In the genomic region with DNA sequence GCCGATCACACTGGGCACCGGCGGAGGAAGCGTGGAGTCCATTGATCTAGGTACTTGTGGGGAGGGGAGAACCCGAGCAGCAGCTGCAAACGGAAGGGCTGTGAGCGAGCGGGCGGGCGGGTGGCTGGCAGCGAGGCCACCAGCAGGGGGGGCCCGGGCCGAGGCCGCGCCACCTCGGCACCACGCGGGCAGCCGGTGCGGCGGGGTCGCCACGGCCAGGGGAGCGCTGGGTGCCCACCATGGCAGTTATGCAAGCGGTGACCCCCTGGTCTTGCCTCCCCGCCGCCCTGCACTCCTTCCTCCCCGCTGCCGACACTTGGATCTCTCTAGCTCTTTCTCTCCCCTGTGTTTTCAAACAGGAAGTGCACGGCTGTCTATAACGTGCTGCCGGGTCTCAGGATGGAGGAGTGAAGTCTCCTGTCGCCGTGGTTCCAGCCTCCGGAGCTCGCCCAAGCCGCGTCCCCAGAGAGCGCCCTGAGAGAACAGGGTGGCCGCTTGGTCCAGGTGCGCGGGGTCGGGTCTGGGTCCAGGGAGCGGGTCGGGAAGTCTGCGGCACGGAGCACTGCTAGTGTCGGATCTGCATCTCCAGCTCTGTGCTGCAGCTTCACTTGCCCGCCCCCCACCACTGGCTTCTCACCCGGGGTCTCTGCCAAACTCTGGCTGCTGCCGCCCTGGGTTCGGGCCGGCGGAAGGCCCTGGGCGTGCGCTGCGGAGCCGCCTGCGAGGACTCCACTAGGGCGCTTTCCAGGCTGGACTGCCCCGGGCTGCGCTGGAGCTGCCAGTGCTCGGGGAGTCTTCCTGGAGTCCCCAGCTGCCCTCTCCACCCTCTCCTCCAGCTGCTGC, we compare ENCODE assay signal across 8 cellular contexts. TPM values are rescaled to one million over a fixed set of nuclear protein-coding genes. Genes with fewer than 3 reads are reported as not detected.
DNase-seq lines count a peak whose midpoint lies in the region; ATAC-seq, FAIRE-seq and TF ChIP-seq lines count a peak whose summit lies in the region.

No MANE protein-coding gene starts in this region.

- H3K4me3 ChIP-seq in AG10803 (ENCODE audit: low read length) (peak overlapping the region; percentile 82), H1 (ENCODE audit: extremely low read depth in 1 of 4, insufficient read depth in 2 of 4, low read depth in 3 of 4, low read length in 4 of 4) (peak overlapping the region; percentile 46 to 74 (median 64))

- H3K36me3 Mint-ChIP-seq in mesothelial cell of epicardium: peaks cover 5% of the 10 kb centered on the region

- H3K27me3 ChIP-seq in H1 (replicated peaks in 1 of 4; ENCODE audit: control insufficient read depth in 3 of 4, extremely low read depth in 1 of 4, insufficient read depth in 3 of 4, low read length in 3 of 4): no peaks in the 10 kb centered on the region

- H3K79me2 ChIP-seq in H1 (ENCODE audit: control insufficient read depth in 1 of 2, insufficient read depth in 2 of 2, low read length in 2 of 2): peaks cover 0 to 40% of the 10 kb centered on the region in 2 experiments; a peak in 2 of 4 replicates

- H3K4me1 ChIP-seq in H1 (replicated peaks in 1 of 4; ENCODE audit: control insufficient read depth in 3 of 4, insufficient read depth in 4 of 4, low read length in 3 of 4): peaks cover 2 to 15% (median 11%) of the 10 kb centered on the region in 4 experiments; a peak in 6 of 7 replicates

- H3K4ac ChIP-seq in H1 (replicated peaks; ENCODE audit: insufficient read length, low read depth, low read length): peak overlapping the region; percentile 19

- H3K14ac ChIP-seq in H1 (ENCODE audit: insufficient read length): no peak overlapping the region

- TF ChIP-seq CTCF in AG10803 (conservative IDR thresholded peaks at IDR 0.05; ENCODE audit: low read length): peak; percentile 31
- TF ChIP-seq CTCF in H1 (IDR thresholded peaks at IDR 0.05; ENCODE audit: control extremely low read depth in 1 of 3, insufficient read depth in 1 of 3, low read depth in 1 of 3, low read length in 3 of 3): peak; percentile 51 to 69 (median 54); a peak in 3 of 4 replicates
- peak; percentile 57 for TF ChIP-seq CTCF in mesothelial cell of epicardium (IDR thresholded peaks at IDR 0.05; ENCODE audit: unreplicated experiment)

- peaks cover 3% of the 10 kb centered on the region; the same call in 1 of the 2 replicates for H3K79me1 ChIP-seq in H1 (ENCODE audit: low read depth, low read length)

- H2AK5ac ChIP-seq in H1 (ENCODE audit: low read depth, low read length): 0 out of 2 replicates have a peak overlapping the region, but pooled peaks have one; percentile 49

- peak overlapping the region; percentile 92 for H4K91ac ChIP-seq in H1 (replicated peaks; ENCODE audit: insufficient read length, low read length)

- H2BK20ac ChIP-seq in H1 (ENCODE audit: low read length): no peak overlapping the region

- H3K36me3 ChIP-seq in H1 (ENCODE audit: control insufficient read depth in 2 of 4, insufficient read depth in 4 of 4, low read length in 3 of 4): peaks cover 0 to 25% (median 5%) of the 10 kb centered on the region in 4 experiments; a peak in 5 of 8 replicates

- no peaks in the 10 kb centered on the region for H3K9me3 Mint-ChIP-seq in mesothelial cell of epicardium

- H3K9me3 ChIP-seq in H1 (ENCODE audit: insufficient read depth in 2 of 2, low read depth in 1 of 2, low read length in 1 of 2): no peaks in the 10 kb centered on the region

- peaks cover 8% of the 10 kb centered on the region; the same call in 1 of the 2 replicates for H3K23me2 ChIP-seq in H1 (ENCODE audit: low read depth, low read length)

- WGBS in H1 (ENCODE audit: extremely low coverage in 1 of 2, insufficient coverage in 1 of 2, insufficient read length in 1 of 2, insufficient replicate concordance in 2 of 2, low coverage in 1 of 2, low lambda C conversion rate in 2 of 2, missing lambda C conversion rate in 1 of 2), 2 experiments: 12% methylated on average over 45 of the region's 63 CpGs; no CpG with 5 or more reads in 1 of the 2 experiments

- H4K20me1 ChIP-seq in H1 (replicated peaks in 1 of 2; ENCODE audit: control insufficient read depth in 1 of 2, insufficient read depth in 2 of 2, low read length in 2 of 2): peaks cover 2 to 3% of the 10 kb centered on the region in 2 experiments

- no peaks in the 10 kb centered on the region for H3K27me3 Mint-ChIP-seq in mesothelial cell of epicardium (ENCODE audit: low read depth)

- no peak overlapping the region; the same call in 1 of the 2 replicates for H2BK12ac ChIP-seq in H1 (ENCODE audit: low read depth, low read length)

- H3K4me2 ChIP-seq in H1 (ENCODE audit: insufficient read depth in 1 of 2, low read depth in 2 of 2, low read length in 2 of 2): peak overlapping the region; percentile 77

- peak overlapping the region; percentile 45 for H4K5ac ChIP-seq in H1 (ENCODE audit: insufficient read length, low read depth, low read length)

- H3K18ac ChIP-seq in H1 (ENCODE audit: extremely low read depth, low read length): peak overlapping the region; percentile 26; the same call in 1 of the 2 replicates

- peak overlapping the region; percentile 87; the same call in 1 of the 2 replicates for H4K8ac ChIP-seq in H1 (ENCODE audit: extremely low read depth, insufficient read depth, low read length)

- H3K56ac ChIP-seq in H1 (replicated peaks; ENCODE audit: insufficient read length, low read depth, low read length): peak overlapping the region; percentile 42

- CTCF ChIA-PET in H1 (lab: Charles Lee; ENCODE audit: partially characterized antibody): interaction anchor here (0.6 to 3.0 kb wide), 37 partner anchors 9 to 153 kb away, joined by 3 to 14 read pairs (median 4); no protein-coding TSS in a partner anchor

- H3K27ac Mint-ChIP-seq in mesothelial cell of epicardium: peak overlapping the region; percentile 83

- peak in 1 of 2 experiments; percentile 58; a peak in 2 of 3 replicates for TF ChIP-seq POLR2A in H1 (IDR thresholded peaks at IDR 0.05; ENCODE audit: control extremely low read depth in 1 of 2, low read depth in 2 of 2, low read length in 2 of 2)

- H3K27ac ChIP-seq in H1 (ENCODE audit: low read depth, low read length): peak overlapping the region; percentile 72; the same call in 1 of the 2 replicates

- H2BK120ac ChIP-seq in H1 (replicated peaks; ENCODE audit: low read depth, low read length): no peak overlapping the region

- DNase-seq in AG10803 (ENCODE audit: low read depth) (peak; percentile 56), NCI-H748 (lab: John Stamatoyannopoulos, UW; ENCODE audit: unreplicated experiment) (peak; percentile 66), H1 (ENCODE audit: low read depth in 1 of 2, low spot score in 2 of 2) (peak in 1 of 2 experiments; percentile 79), mesothelial cell of epicardium (ENCODE audit: low spot score in 2 of 2, unreplicated experiment in 2 of 2) (peak; percentile 48 to 71)
- peak; percentile 48 to 61 for DNase-seq in activated CD8-positive, alpha-beta memory T cell treated with anti-CD3 and anti-CD28 coated beads for 1 hour (ENCODE audit: extremely low read depth in 1 of 2, low read depth in 1 of 2)
- peak; percentile 53 to 56 for DNase-seq in stimulated activated CD8-positive, alpha-beta memory T cell treated with anti-CD3 and anti-CD28 coated beads, Interleukin-4, amount 100 ng/mL, for 1 hour (ENCODE audit: low read depth in 2 of 2, low spot score in 1 of 2)

- H2BK15ac ChIP-seq in H1 (ENCODE audit: low read length): peak overlapping the region; percentile 66; the same call in 1 of the 2 replicates

- TF ChIP-seq RAD21 in H1 (IDR thresholded peaks at IDR 0.05 in 1 of 2, conservative IDR thresholded peaks at IDR 0.05 in 1 of 2; ENCODE audit: low read depth in 2 of 2, low read length in 2 of 2): peak; percentile 26 to 60; a peak in 3 of 4 replicates

- H3K4me3 Mint-ChIP-seq in mesothelial cell of epicardium: peak overlapping the region; percentile 87

- no peak overlapping the region for H3K23ac ChIP-seq in H1 (ENCODE audit: insufficient read length)

- H2AFZ ChIP-seq in H1 (ENCODE audit: low read length): no peak overlapping the region; the same call in 1 of the 2 replicates

- POLR2A ChIA-PET in H1 (lab: Charles Lee; ENCODE audit: partially characterized antibody): interaction anchor here (0.6 to 3.5 kb wide), 16 partner anchors 9 to 716 kb away, joined by 3 to 30 read pairs (median 6); a partner anchor contains a TSS

- no peak for FAIRE-seq in H1 (lab: Jason Lieb, UNC)

- no peak for TF ChIP-seq EP300 in H1 (IDR thresholded peaks at IDR 0.05; ENCODE audit: borderline replicate concordance in 1 of 2, low read depth in 2 of 2, low read length in 2 of 2)

- peaks cover 22% of the 10 kb centered on the region for H3K4me1 Mint-ChIP-seq in mesothelial cell of epicardium

- peak overlapping the region in 3 of 4 experiments; percentile 29 to 67 (median 60); a peak in 6 of 7 replicates for H3K9ac ChIP-seq in H1 (replicated peaks in 1 of 4; ENCODE audit: extremely low read depth in 1 of 4, low read depth in 3 of 4, low read length in 3 of 4)

- ATAC-seq in GM18907 (IDR thresholded peaks at IDR 0.05; ENCODE audit: unreplicated experiment) (peak; percentile 90), HG03108 (IDR thresholded peaks at IDR 0.05; ENCODE audit: unreplicated experiment) (peak; percentile 88)

- 0 out of 2 replicates have a peak overlapping the region, but pooled peaks have one; percentile 6 for H2BK5ac ChIP-seq in H1 (ENCODE audit: low read depth, low read length)

TF ChIP-seq in H1, 55 proteins besides CTCF, POLR2A, EP300 and RAD21 (continues in another document):
- TF ChIP-seq RBBP5 (IDR thresholded peaks at IDR 0.05; ENCODE audit: borderline replicate concordance, low read depth, low read length): peak; percentile 96
- peak; percentile 29 for TF ChIP-seq POLR2AphosphoS5 (IDR thresholded peaks at IDR 0.05; ENCODE audit: low read depth, low read length)
- TF ChIP-seq ASH2L (IDR thresholded peaks at IDR 0.05; ENCODE audit: low read length): peak; percentile 95
- TF ChIP-seq SP4 (IDR thresholded peaks at IDR 0.05; ENCODE audit: low read length): no peak
- no peak for TF ChIP-seq JUN (IDR thresholded peaks at IDR 0.05; ENCODE audit: low read depth, low read length)
- TF ChIP-seq RXRA (IDR thresholded peaks at IDR 0.05; ENCODE audit: insufficient read depth, low read depth, low read length): no peak
- TF ChIP-seq RNF2 (IDR thresholded peaks at IDR 0.05; ENCODE audit: borderline replicate concordance, low read depth, low read length, missing control alignments, poor library complexity, severe bottlenecking): no peak
- peak; percentile 71 for TF ChIP-seq KDM4A (IDR thresholded peaks at IDR 0.05; ENCODE audit: low read depth, low read length, severe bottlenecking)

RNA-seq across cellular contexts. Expression of a gene that starts 22.7 kb away (rescaled TPM):
- total RNA-seq in H1 (2021; fragmentation: NEBNext Ultra II Directional; extraction: Animal tissue kit (Norgen Biotek cat#: 25700)): 58.5 and 58.9 TPM in 2 replicates
- 42.0 and 49.1 TPM in 2 replicates for polyA plus RNA-seq in H1 (2011; rRNA removed)
- 48.4 TPM for polyA plus RNA-seq in H1 (2011; cell fraction: cytosol; rRNA removed)
- polyA plus RNA-seq in H1 (2011; cell fraction: nucleus; rRNA removed): 45.7 TPM
- polyA plus RNA-seq in H1 (2012, experiment 1 of 2): 29.8 to 37.9 TPM (median 34.2 TPM) in 4 replicates
- 3.1 TPM for polyA plus RNA-seq in H1 (2012, experiment 2 of 2)
- 44.7 TPM for polyA plus RNA-seq in H1 (2013, experiment 1 of 2)
- polyA plus RNA-seq in H1 (2013, experiment 2 of 2): 50.3 TPM
- polyA minus RNA-seq in H1 (2011; rRNA and poly(A)+ RNA removed): 90.4 and 90.6 TPM in 2 replicates
- polyA minus RNA-seq in H1 (2011; cell fraction: cytosol; rRNA and poly(A)+ RNA removed): 49.9 TPM
- polyA minus RNA-seq in H1 (2011; cell fraction: nucleus; rRNA and poly(A)+ RNA removed): 53.5 TPM
- total RNA-seq in mesothelial cell of epicardium: 18.1 to 22.6 TPM (median 21.5 TPM) in 3 replicates
